Comparison of ENCODE assay signal across 1 cellular context in genomic region chr5:165227515-165227914, GRCh38.
TF ChIP-seq lines count a peak whose summit lies in the region.

No MANE protein-coding gene starts in this region.

TF ChIP-seq in WTC11, 78 proteins besides CTCF, POLR2A, EP300 and RAD21 (continued from another document):
- TF ChIP-seq AFF4 (CRISPR knock-in tag; IDR thresholded peaks at IDR 0.05; ENCODE audit: borderline replicate concordance) (no peak), OVOL2 (CRISPR knock-in tag; IDR thresholded peaks at IDR 0.05; ENCODE audit: borderline replicate concordance) (no peak), NFYB (CRISPR knock-in tag; conservative IDR thresholded peaks at IDR 0.05; ENCODE audit: low read depth) (no peak)
